In genomic region chr22:38218661-38219331, GRCh38 we compare ENCODE assay signal across 9 cellular contexts. TPM values are rescaled to one million over a fixed set of nuclear protein-coding genes. Genes with fewer than 3 reads are reported as not detected.
DNase-seq lines count a peak whose midpoint lies in the region; ATAC-seq and TF ChIP-seq lines count a peak whose summit lies in the region.
"Had no signal": no experiment of that assay in that cellular context is flagged by ENCODE, and none has a peak within 500 bp of the region (broad histone marks: within the 10 kb centered on the region; RNA-seq: fewer than 3 reads in every experiment).

No MANE protein-coding gene starts in this region.

- H3K4me1 Mint-ChIP-seq in activated CD8-positive, alpha-beta T cell treated with anti-CD3 and anti-CD28 coated beads for 36 hours (ENCODE audit: low read depth), result peaks cover 19% of the 10 kb centered on the region
- H3K4me1 Mint-ChIP-seq in activated CD8-positive, alpha-beta T cell treated with anti-CD3 and anti-CD28 coated beads, Interleukin-2, amount 10 ng/mL, durations not matched to agents 7 days and 5 days (ENCODE audit: low read depth), result peaks cover 29% of the 10 kb centered on the region
- H3K4me1 Mint-ChIP-seq in activated naive CD8-positive, alpha-beta T cell treated with anti-CD3 and anti-CD28 coated beads, Interleukin-2, amount 50 U/mL, for 24 hours, result peaks cover 22% of the 10 kb centered on the region

- peaks cover 13% of the 10 kb centered on the region for H3K36me3 Mint-ChIP-seq in activated CD8-positive, alpha-beta T cell treated with anti-CD3 and anti-CD28 coated beads for 36 hours (ENCODE audit: low read depth)
- peaks cover 6% of the 10 kb centered on the region for H3K36me3 Mint-ChIP-seq in activated CD8-positive, alpha-beta T cell treated with anti-CD3 and anti-CD28 coated beads, Interleukin-2, amount 10 ng/mL, durations not matched to agents 7 days and 5 days (ENCODE audit: low read depth)
- H3K36me3 Mint-ChIP-seq in activated naive CD8-positive, alpha-beta T cell treated with anti-CD3 and anti-CD28 coated beads, Interleukin-2, amount 50 U/mL, for 24 hours (ENCODE audit: low read depth), result peaks cover 4% of the 10 kb centered on the region
- H3K36me3 Mint-ChIP-seq: activated naive CD8-positive, alpha-beta T cell had no signal

- no peak for ATAC-seq in activated CD8-positive, alpha-beta T cell treated with anti-CD3 and anti-CD28 coated beads for 36 hours
- ATAC-seq in activated CD8-positive, alpha-beta T cell treated with anti-CD3 and anti-CD28 coated beads, Interleukin-2, amount 10 ng/mL, durations not matched to agents 7 days and 5 days, result no peak
- peak; percentile 4 for ATAC-seq in activated naive CD8-positive, alpha-beta T cell treated with anti-CD3 and anti-CD28 coated beads, Interleukin-2, amount 50 U/mL, for 24 hours
- peak; percentile 69 to 91 (median 86) for ATAC-seq in heart right ventricle

- H3K27ac ChIP-seq in heart right ventricle, result peak overlapping the region; percentile 64 to 92 (median 87)

- peak overlapping the region; percentile 40 for H3K27ac Mint-ChIP-seq in activated CD8-positive, alpha-beta T cell treated with anti-CD3 and anti-CD28 coated beads for 36 hours
- no peak overlapping the region for H3K27ac Mint-ChIP-seq in activated CD8-positive, alpha-beta T cell treated with anti-CD3 and anti-CD28 coated beads, Interleukin-2, amount 10 ng/mL, durations not matched to agents 7 days and 5 days
- H3K27ac Mint-ChIP-seq in activated naive CD8-positive, alpha-beta T cell treated with anti-CD3 and anti-CD28 coated beads, Interleukin-2, amount 50 U/mL, for 24 hours, result peak overlapping the region; percentile 43

- peaks cover 0 to 61% (median 17%) of the 10 kb centered on the region in 9 donors for H3K36me3 ChIP-seq in heart right ventricle

- H3K9me3 ChIP-seq in heart right ventricle, result no peaks in the 10 kb centered on the region

- intact Hi-C loops in activated CD8-positive, alpha-beta T cell treated with anti-CD3 and anti-CD28 coated beads for 36 hours (cut with micrococcal nuclease), result no loop called here
- intact Hi-C loops in heart right ventricle (cut with DNase I), result no loop called here

- 24 to 31% methylated on average over 19 of the region's 19 CpGs for WGBS in heart right ventricle, 2 donors

- H3K27me3 Mint-ChIP-seq in activated CD8-positive, alpha-beta T cell treated with anti-CD3 and anti-CD28 coated beads for 36 hours, result no peaks in the 10 kb centered on the region
- H3K27me3 Mint-ChIP-seq in activated CD8-positive, alpha-beta T cell treated with anti-CD3 and anti-CD28 coated beads, Interleukin-2, amount 10 ng/mL, durations not matched to agents 7 days and 5 days (ENCODE audit: low read depth), result no peaks in the 10 kb centered on the region
- H3K27me3 Mint-ChIP-seq in activated naive CD8-positive, alpha-beta T cell treated with anti-CD3 and anti-CD28 coated beads, Interleukin-2, amount 50 U/mL, for 24 hours, result no peaks in the 10 kb centered on the region
- H3K27me3 Mint-ChIP-seq: activated naive CD8-positive, alpha-beta T cell had no signal

- peak; percentile 35 for DNase-seq in activated CD8-positive, alpha-beta T cell treated with anti-CD3 and anti-CD28 coated beads for 36 hours
- no peak for DNase-seq in activated CD8-positive, alpha-beta T cell treated with anti-CD3 and anti-CD28 coated beads, Interleukin-2, amount 10 ng/mL, durations not matched to agents 7 days and 5 days
- peak; percentile 43 for DNase-seq in activated naive CD8-positive, alpha-beta T cell treated with anti-CD3 and anti-CD28 coated beads, Interleukin-2, amount 50 U/mL, for 24 hours
- DNase-seq in heart right ventricle, result peak; percentile 70 to 84
- DNase-seq in retinal pigment epithelial cell (ENCODE audit: low read depth), result peak; percentile 95
- no peak for DNase-seq in NCI-H446 (lab: John Stamatoyannopoulos, UW)
- DNase-seq in NCI-H1105 (lab: John Stamatoyannopoulos, UW), result no peak
- DNase-seq in NCI-H748 treated with DMSO at 0.1 percent for 48 hours (lab: John Stamatoyannopoulos, UW), result no peak

- POLR2A ChIA-PET in activated CD8-positive, alpha-beta T cell treated with anti-CD3 and anti-CD28 coated beads for 36 hours (lab: Charles Lee), result interaction anchor here (1.4 kb wide), 1 partner anchor 81 kb away, joined by 3 read pairs; no protein-coding TSS in a partner anchor
- POLR2A ChIA-PET in activated CD8-positive, alpha-beta T cell treated with anti-CD3 and anti-CD28 coated beads, Interleukin-2, amount 10 ng/mL, durations not matched to agents 7 days and 5 days (lab: Charles Lee), result no interaction called here

- H3K4me1 ChIP-seq in heart right ventricle, result peaks cover 16 to 49% (median 34%) of the 10 kb centered on the region in 9 donors

- CTCF ChIA-PET in activated CD8-positive, alpha-beta T cell treated with anti-CD3 and anti-CD28 coated beads for 36 hours (lab: Charles Lee), result no interaction called here
- CTCF ChIA-PET in activated CD8-positive, alpha-beta T cell treated with anti-CD3 and anti-CD28 coated beads, Interleukin-2, amount 10 ng/mL, durations not matched to agents 7 days and 5 days (lab: Charles Lee), result no interaction called here

- no peak for TF ChIP-seq CTCF in activated CD8-positive, alpha-beta T cell treated with anti-CD3 and anti-CD28 coated beads for 36 hours (IDR thresholded peaks at IDR 0.05)
- no peak for TF ChIP-seq CTCF in heart right ventricle (IDR thresholded peaks at IDR 0.05)
- no peak for TF ChIP-seq CTCF in retinal pigment epithelial cell (conservative IDR thresholded peaks at IDR 0.05; ENCODE audit: low read depth, low read length)

- no peaks in the 10 kb centered on the region for H3K9me3 Mint-ChIP-seq in activated CD8-positive, alpha-beta T cell treated with anti-CD3 and anti-CD28 coated beads for 36 hours
- no peaks in the 10 kb centered on the region for H3K9me3 Mint-ChIP-seq in activated CD8-positive, alpha-beta T cell treated with anti-CD3 and anti-CD28 coated beads, Interleukin-2, amount 10 ng/mL, durations not matched to agents 7 days and 5 days (ENCODE audit: insufficient read depth)
- no peaks in the 10 kb centered on the region for H3K9me3 Mint-ChIP-seq in activated naive CD8-positive, alpha-beta T cell treated with anti-CD3 and anti-CD28 coated beads, Interleukin-2, amount 50 U/mL, for 24 hours

- no peaks in the 10 kb centered on the region for H3K27me3 ChIP-seq in heart right ventricle

- H3K4me3 ChIP-seq in heart right ventricle (no peak overlapping the region), retinal pigment epithelial cell (ENCODE audit: low read length) (no peak overlapping the region)

- H3K4me3 Mint-ChIP-seq in activated CD8-positive, alpha-beta T cell treated with anti-CD3 and anti-CD28 coated beads for 36 hours, result no peak overlapping the region
- H3K4me3 Mint-ChIP-seq in activated CD8-positive, alpha-beta T cell treated with anti-CD3 and anti-CD28 coated beads, Interleukin-2, amount 10 ng/mL, durations not matched to agents 7 days and 5 days, result no peak overlapping the region
- H3K4me3 Mint-ChIP-seq in activated naive CD8-positive, alpha-beta T cell treated with anti-CD3 and anti-CD28 coated beads, Interleukin-2, amount 50 U/mL, for 24 hours, result no peak overlapping the region
- H3K4me3 Mint-ChIP-seq: activated naive CD8-positive, alpha-beta T cell had no signal

RNA-seq across cellular contexts. Expression of gene MAFF, which starts 17.0 kb away (rescaled TPM):
- 10 to 100 TPM; 12.5 to 13.7 TPM for total RNA-seq in activated CD8-positive, alpha-beta T cell treated with anti-CD3 and anti-CD28 coated beads for 36 hours
- 1 to 10 TPM; 6.8 to 9.1 TPM for total RNA-seq in activated CD8-positive, alpha-beta T cell treated with anti-CD3 and anti-CD28 coated beads, Interleukin-2, amount 10 ng/mL, durations not matched to agents 7 days and 5 days
- 10 to 100 TPM in 4 of 10 donors, 1 to 10 TPM in 6; 2.9 to 21.2 (median 5.3) TPM for total RNA-seq in heart right ventricle
- polyA plus RNA-seq in heart right ventricle, result 10 to 100 TPM in 1 of 2 donors, 1 to 10 TPM in 1; 6.5 to 21.4 TPM

RNA-seq across cellular contexts. Expression of gene PLA2G6, which starts 37.2 kb away (rescaled TPM):
- 10 to 100 TPM; 52.4 to 53.6 TPM for total RNA-seq in activated CD8-positive, alpha-beta T cell treated with anti-CD3 and anti-CD28 coated beads for 36 hours
- 10 to 100 TPM; 39.8 to 43.1 TPM for total RNA-seq in activated CD8-positive, alpha-beta T cell treated with anti-CD3 and anti-CD28 coated beads, Interleukin-2, amount 10 ng/mL, durations not matched to agents 7 days and 5 days
- total RNA-seq in heart right ventricle, result 10 to 100 TPM in 8 of 10 donors, 1 to 10 TPM in 2; 8.8 to 17.1 (median 13.5) TPM
- 10 to 100 TPM in 1 of 2 donors, 1 to 10 TPM in 1; 6.0 to 35.1 TPM for polyA plus RNA-seq in heart right ventricle

RNA-seq across cellular contexts. Expression of gene TMEM184B, which starts 54.0 kb away (rescaled TPM):
- 10 to 100 TPM; 15.7 to 16.8 TPM for total RNA-seq in activated CD8-positive, alpha-beta T cell treated with anti-CD3 and anti-CD28 coated beads for 36 hours
- total RNA-seq in activated CD8-positive, alpha-beta T cell treated with anti-CD3 and anti-CD28 coated beads, Interleukin-2, amount 10 ng/mL, durations not matched to agents 7 days and 5 days, result 10 to 100 TPM; 30.8 to 31.4 TPM
- 10 to 100 TPM; 36.2 to 51.6 (median 46.1) TPM for total RNA-seq in heart right ventricle
- polyA plus RNA-seq in heart right ventricle, result 10 to 100 TPM; 20.8 to 29.7 TPM

Comparison
In these comparisons a context has a peak if more than half of its experiments do, and no peak if none do; other contexts are left out.
1. DNase-seq: peak in activated CD8-positive, alpha-beta T cell treated with anti-CD3 and anti-CD28 coated beads for 36 hours (single experiment), activated naive CD8-positive, alpha-beta T cell treated with anti-CD3 and anti-CD28 coated beads, Interleukin-2, amount 50 U/mL, for 24 hours (single experiment), heart right ventricle (2 of 2) and retinal pigment epithelial cell (single experiment); none in activated CD8-positive, alpha-beta T cell treated with anti-CD3 and anti-CD28 coated beads, Interleukin-2, amount 10 ng/mL, durations not matched to agents 7 days and 5 days (single experiment), NCI-H446 (0 of 2), NCI-H1105 (single experiment) and NCI-H748 treated with DMSO at 0.1 percent for 48 hours (single experiment).
2. ATAC-seq: peak in activated naive CD8-positive, alpha-beta T cell treated with anti-CD3 and anti-CD28 coated beads, Interleukin-2, amount 50 U/mL, for 24 hours (single experiment) and heart right ventricle (8 of 8); none in activated CD8-positive, alpha-beta T cell treated with anti-CD3 and anti-CD28 coated beads for 36 hours (single experiment) and activated CD8-positive, alpha-beta T cell treated with anti-CD3 and anti-CD28 coated beads, Interleukin-2, amount 10 ng/mL, durations not matched to agents 7 days and 5 days (single experiment).